ENCODE assay signal across 2 cellular contexts in genomic region chr6:43968110-43968965, GRCh38.
TF ChIP-seq lines count a peak whose summit lies in the region.

No MANE protein-coding gene starts in this region.

TF ChIP-seq in K562, 482 proteins besides CTCF, POLR2A, EP300 and RAD21 (continues in another document):
- TF ChIP-seq ZNF551 (CRISPR knock-in tag; IDR thresholded peaks at IDR 0.05): no peak
- TF ChIP-seq, protein P1, sequence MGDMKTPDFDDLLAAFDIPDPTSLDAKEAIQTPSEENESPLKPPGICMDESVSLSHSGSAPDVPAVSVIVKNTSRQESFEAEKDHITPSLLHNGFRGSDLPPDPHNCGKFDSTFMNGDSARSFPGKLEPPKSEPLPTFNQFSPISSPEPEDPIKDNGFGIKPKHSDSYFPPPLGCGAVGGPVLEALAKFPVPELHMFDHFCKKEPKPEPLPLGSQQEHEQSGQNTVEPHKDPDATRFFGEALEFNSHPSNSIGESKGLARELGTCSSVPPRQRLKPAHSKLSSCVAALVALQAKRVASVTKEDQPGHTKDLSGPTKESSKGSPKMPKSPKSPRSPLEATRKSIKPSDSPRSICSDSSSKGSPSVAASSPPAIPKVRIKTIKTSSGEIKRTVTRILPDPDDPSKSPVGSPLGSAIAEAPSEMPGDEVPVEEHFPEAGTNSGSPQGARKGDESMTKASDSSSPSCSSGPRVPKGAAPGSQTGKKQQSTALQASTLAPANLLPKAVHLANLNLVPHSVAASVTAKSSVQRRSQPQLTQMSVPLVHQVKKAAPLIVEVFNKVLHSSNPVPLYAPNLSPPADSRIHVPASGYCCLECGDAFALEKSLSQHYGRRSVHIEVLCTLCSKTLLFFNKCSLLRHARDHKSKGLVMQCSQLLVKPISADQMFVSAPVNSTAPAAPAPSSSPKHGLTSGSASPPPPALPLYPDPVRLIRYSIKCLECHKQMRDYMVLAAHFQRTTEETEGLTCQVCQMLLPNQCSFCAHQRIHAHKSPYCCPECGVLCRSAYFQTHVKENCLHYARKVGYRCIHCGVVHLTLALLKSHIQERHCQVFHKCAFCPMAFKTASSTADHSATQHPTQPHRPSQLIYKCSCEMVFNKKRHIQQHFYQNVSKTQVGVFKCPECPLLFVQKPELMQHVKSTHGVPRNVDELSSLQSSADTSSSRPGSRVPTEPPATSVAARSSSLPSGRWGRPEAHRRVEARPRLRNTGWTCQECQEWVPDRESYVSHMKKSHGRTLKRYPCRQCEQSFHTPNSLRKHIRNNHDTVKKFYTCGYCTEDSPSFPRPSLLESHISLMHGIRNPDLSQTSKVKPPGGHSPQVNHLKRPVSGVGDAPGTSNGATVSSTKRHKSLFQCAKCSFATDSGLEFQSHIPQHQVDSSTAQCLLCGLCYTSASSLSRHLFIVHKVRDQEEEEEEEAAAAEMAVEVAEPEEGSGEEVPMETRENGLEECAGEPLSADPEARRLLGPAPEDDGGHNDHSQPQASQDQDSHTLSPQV (IDR thresholded peaks at IDR 0.05): peak; percentile 23; the same call in 1 of the 2 replicates
- no peak for TF ChIP-seq ZBTB2 (IDR thresholded peaks at IDR 0.05)
- TF ChIP-seq ZC3H11A (IDR thresholded peaks at IDR 0.05; ENCODE audit: low read depth, low read length): no peak
- TF ChIP-seq, protein P2, sequence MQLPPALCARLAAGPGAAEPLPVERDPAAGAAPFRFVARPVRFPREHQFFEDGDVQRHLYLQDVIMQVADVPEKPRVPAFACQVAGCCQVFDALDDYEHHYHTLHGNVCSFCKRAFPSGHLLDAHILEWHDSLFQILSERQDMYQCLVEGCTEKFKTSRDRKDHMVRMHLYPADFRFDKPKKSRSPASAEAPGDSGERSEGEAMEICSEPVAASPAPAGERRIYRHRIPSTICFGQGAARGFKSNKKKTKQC (CRISPR knock-in tag; IDR thresholded peaks at IDR 0.05): peak; percentile 37; the same call in 1 of the 2 replicates

TF ChIP-seq in HepG2, 621 proteins besides CTCF, POLR2A, EP300 and RAD21:
- TF ChIP-seq ZNF33A (CRISPR knock-in tag; IDR thresholded peaks at IDR 0.05; ENCODE audit: borderline replicate concordance) (no peak), ZNF687 (CRISPR knock-in tag; IDR thresholded peaks at IDR 0.05) (0 out of 2 replicates have a peak, but pooled peaks have one; percentile 15)
